In the genomic region with DNA sequence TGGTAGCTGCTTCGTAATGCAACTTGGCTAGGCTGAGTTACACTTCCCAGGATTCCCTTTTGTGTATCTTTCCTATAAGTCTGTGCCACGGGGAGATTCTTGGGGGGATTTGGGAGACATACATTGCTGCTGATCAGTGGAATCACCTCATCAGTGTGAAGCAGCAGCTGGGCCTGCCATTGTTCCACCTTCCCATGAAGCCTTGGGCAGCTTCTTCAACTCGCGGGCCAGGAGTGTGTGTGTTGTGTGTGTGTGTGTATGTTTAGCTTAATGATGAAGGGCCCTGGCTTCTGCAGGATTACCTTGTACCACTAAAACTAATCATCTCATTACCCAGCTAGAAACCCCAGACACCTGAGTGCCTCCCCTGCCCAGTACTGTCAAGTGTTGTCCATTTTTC, we compare ENCODE assay signal across 36 cellular contexts. TPM values are rescaled to one million over a fixed set of nuclear protein-coding genes. Genes with fewer than 3 reads are reported as not detected.
"Had no signal": no experiment of that assay in that cellular context is flagged by ENCODE, and none has a peak within 500 bp of the region (broad histone marks: within the 10 kb centered on the region; RNA-seq: fewer than 3 reads in every experiment).

No MANE protein-coding gene starts in this region.

- H3K4me3 ChIP-seq: adrenal gland, ascending aorta, cardiac muscle cell had no signal

- H3K9me3 Mint-ChIP-seq: activated T-helper 17 cell treated with anti-CD3 and anti-CD28 coated beads, Interleukin-2, amount 50 U/mL, for 72 hours had no signal

- H3K9me3 ChIP-seq: adrenal gland had no signal

- H3K4me1 Mint-ChIP-seq: brain had no signal

- H3K27ac ChIP-seq: ascending aorta, cardiac muscle cell, VCaP had no signal

- H3K36me3 Mint-ChIP-seq: activated naive CD8-positive, alpha-beta T cell treated with anti-CD3 and anti-CD28 coated beads for 36 hours; brain had no signal

- DNase-seq: activated B cell treated with CpG ODN at 0.5 μM for 24 hours; activated CD4-positive, alpha-beta memory T cell treated with anti-CD3 and anti-CD28 coated beads for 36 hours; activated CD4-positive, alpha-beta T cell treated with anti-CD3 and anti-CD28 coated beads for 4 hours; activated CD4-positive, alpha-beta T cell treated with anti-CD3 and anti-CD28 coated beads, Interleukin-2, amount 10 ng/mL, durations not matched to agents 7 days and 5 days; activated CD4-positive, CD25-positive, alpha-beta regulatory T cell treated with anti-CD3 and anti-CD28 coated beads, Interleukin-2, amount 50 U/mL, for 72 hours; activated CD8-positive, alpha-beta memory T cell treated with anti-CD3 and anti-CD28 coated beads, Interleukin-2, amount 50 U/mL, for 4 hours; activated CD8-positive, alpha-beta T cell treated with anti-CD3 and anti-CD28 coated beads for 36 hours; activated effector memory CD4-positive, alpha-beta T cell treated with anti-CD3 and anti-CD28 coated beads, Interleukin-2, amount 50 U/mL, for 16 hours; activated gamma-delta T cell treated with Interleukin-2 at 50 U/mL for 16 hours; activated naive CD4-positive, alpha-beta T cell; activated naive CD4-positive, alpha-beta T cell treated with anti-CD3 and anti-CD28 coated beads for 36 hours; activated naive CD4-positive, alpha-beta T cell treated with anti-CD3 and anti-CD28 coated beads, Interleukin-2, amount 50 U/mL, for 16 hours; activated naive CD8-positive, alpha-beta T cell treated with anti-CD3 and anti-CD28 coated beads for 36 hours; activated T-cell treated with anti-CD3 and anti-CD28 coated beads for 4 hours; activated T-cell treated with anti-CD3 and anti-CD28 coated beads, Interleukin-2, amount 50 U/mL, for 1 hour; activated T-cell treated with anti-CD3 and anti-CD28 coated beads, Interleukin-2, amount 50 U/mL, for 4 hours; activated T-cell treated with anti-CD3 and anti-CD28 coated beads, Interleukin-2, amount 50 U/mL, for 72 hours; adrenal gland; amniotic stem cell; anterior cingulate cortex; central memory CD4-positive, alpha-beta T cell; T-helper 1 cell; T-helper 2 cell; T-helper 9 cell had no signal

- ATAC-seq: activated CD8-positive, alpha-beta T cell treated with anti-CD3 and anti-CD28 coated beads for 36 hours; activated naive CD4-positive, alpha-beta T cell treated with anti-CD3 and anti-CD28 coated beads, Interleukin-2, amount 50 U/mL, for 72 hours; activated T-cell treated with anti-CD3 and anti-CD28 coated beads, Interleukin-2, amount 50 U/mL, for 4 hours; activated T-cell treated with anti-CD3 and anti-CD28 coated beads, Interleukin-2, amount 50 U/mL, for 72 hours; activated T-helper 17 cell treated with anti-CD3 and anti-CD28 coated beads, Interleukin-2, amount 50 U/mL, for 72 hours had no signal

- H3K4me3 Mint-ChIP-seq: activated B cell treated with CpG ODN at 0.5 μM for 24 hours; activated CD4-positive, alpha-beta memory T cell treated with anti-CD3 and anti-CD28 coated beads for 36 hours; activated CD4-positive, alpha-beta T cell treated with anti-CD3 and anti-CD28 coated beads, Interleukin-2, amount 10 ng/mL, durations not matched to agents 7 days and 5 days; activated CD8-positive, alpha-beta T cell treated with anti-CD3 and anti-CD28 coated beads for 36 hours; activated naive CD4-positive, alpha-beta T cell treated with anti-CD3 and anti-CD28 coated beads for 36 hours; activated naive CD8-positive, alpha-beta T cell treated with anti-CD3 and anti-CD28 coated beads for 36 hours; activated T-cell treated with anti-CD3 and anti-CD28 coated beads, Interleukin-2, amount 50 U/mL, for 4 hours; activated T-cell treated with anti-CD3 and anti-CD28 coated beads, Interleukin-2, amount 50 U/mL, for 72 hours; activated T-helper 1 cell treated with anti-CD3 and anti-CD28 coated beads, Interleukin-12 subunit alpha, Interleukin-12 subunit beta, Interleukin-2, Interleukin-4 antibody, amounts not matched to agents 30 ng/mL and 10 ng/mL and 1 ng/mL, durations not matched to agents 14 hours and 24 hours and 36 hours; activated T-helper 17 cell treated with anti-CD3 and anti-CD28 coated beads, Interleukin-2, amount 50 U/mL, for 72 hours; brain; T-helper 1 cell treated with Interleukin-12 subunit alpha and Interleukin-12 subunit beta and Interleukin-4 antibody, amounts not matched to agents 30 μg/mL and 1 μg/mL, for 36 hours; T-helper 2 cell treated with Interferon-gamma antibody and Interleukin-4, amounts not matched to agents 5 μg/mL and 100 μg/mL, for 36 hours had no signal

- H3K36me3 ChIP-seq: adrenal gland, ascending aorta, cardiac muscle cell had no signal

- H3K27ac Mint-ChIP-seq: activated CD4-positive, alpha-beta memory T cell treated with anti-CD3 and anti-CD28 coated beads for 36 hours; activated CD4-positive, alpha-beta T cell treated with anti-CD3 and anti-CD28 coated beads, Interleukin-2, amount 10 ng/mL, durations not matched to agents 7 days and 5 days; activated CD8-positive, alpha-beta T cell treated with anti-CD3 and anti-CD28 coated beads for 36 hours; activated naive CD4-positive, alpha-beta T cell treated with anti-CD3 and anti-CD28 coated beads for 36 hours; activated naive CD4-positive, alpha-beta T cell treated with anti-CD3 and anti-CD28 coated beads, Interleukin-2, amount 50 U/mL, for 72 hours; activated naive CD8-positive, alpha-beta T cell treated with anti-CD3 and anti-CD28 coated beads for 36 hours; activated T-cell treated with anti-CD3 and anti-CD28 coated beads, Interleukin-2, amount 50 U/mL, for 72 hours; activated T-helper 1 cell treated with anti-CD3 and anti-CD28 coated beads, Interleukin-12 subunit alpha, Interleukin-12 subunit beta, Interleukin-2, Interleukin-4 antibody, amounts not matched to agents 30 ng/mL and 10 ng/mL and 1 ng/mL, durations not matched to agents 14 hours and 24 hours and 36 hours; activated T-helper 17 cell treated with anti-CD3 and anti-CD28 coated beads, Interleukin-2, amount 50 U/mL, for 72 hours; brain; T-helper 1 cell treated with Interleukin-12 subunit alpha and Interleukin-12 subunit beta and Interleukin-4 antibody, amounts not matched to agents 30 μg/mL and 1 μg/mL, for 36 hours; T-helper 2 cell treated with Interferon-gamma antibody and Interleukin-4, amounts not matched to agents 5 μg/mL and 100 μg/mL, for 36 hours had no signal

- FAIRE-seq: bronchial epithelial cell, TTC549 had no signal

- H3K27me3 ChIP-seq: adrenal gland, ascending aorta, cardiac muscle cell had no signal

RNA-seq across cellular contexts. Expression of a gene that starts 33.3 kb away (rescaled TPM):
- total RNA-seq: activated CD4-positive, alpha-beta memory T cell treated with anti-CD3 and anti-CD28 coated beads for 36 hours; activated CD4-positive, alpha-beta T cell treated with anti-CD3 and anti-CD28 coated beads, Interleukin-2, amount 10 ng/mL, durations not matched to agents 7 days and 5 days; activated CD8-positive, alpha-beta memory T cell treated with anti-CD3 and anti-CD28 coated beads for 36 hours; activated CD8-positive, alpha-beta T cell treated with anti-CD3 and anti-CD28 coated beads for 36 hours; activated naive CD4-positive, alpha-beta T cell treated with anti-CD3 and anti-CD28 coated beads for 36 hours; activated naive CD4-positive, alpha-beta T cell treated with anti-CD3 and anti-CD28 coated beads, Interleukin-2, amount 50 U/mL, for 72 hours; activated naive CD8-positive, alpha-beta T cell treated with anti-CD3 and anti-CD28 coated beads for 36 hours; activated T-cell treated with anti-CD3 and anti-CD28 coated beads, Interleukin-2, amount 50 U/mL, for 72 hours had no signal

RNA-seq across cellular contexts. Expression of a gene that starts 46.5 kb away (rescaled TPM):
- total RNA-seq: activated CD4-positive, alpha-beta memory T cell treated with anti-CD3 and anti-CD28 coated beads for 36 hours; cardiac muscle cell had no signal
- polyA plus RNA-seq: cardiac muscle cell had no signal
